ENCODE assay signal across 8 cellular contexts in genomic region chr4:154549894-154550790, GRCh38. TPM values are rescaled to one million over a fixed set of nuclear protein-coding genes. Genes with fewer than 3 reads are reported as not detected.
DNase-seq lines count a peak whose midpoint lies in the region; ATAC-seq and TF ChIP-seq lines count a peak whose summit lies in the region.

TSS of gene PLRG1 (minus strand) at chr4:154550400. CDS start at chr4:154550308, 92 bp downstream.

- ATAC-seq in HG03432 (IDR thresholded peaks at IDR 0.05; ENCODE audit: unreplicated experiment), result peak; percentile 99

- DNase-seq in AML-193 (lab: John Stamatoyannopoulos, UW) (peak; percentile 86 to 90), NCI-H510A (lab: John Stamatoyannopoulos, UW) (peak; percentile 83), cerebellum (ENCODE audit: low spot score) (peak; percentile 96), islet precursor cell (peak; percentile 98)
- peak; percentile 95 for DNase-seq in activated CD4-positive, alpha-beta T cell treated with anti-CD3 and anti-CD28 coated beads for 1 hour
- peak; percentile 90 to 93 (median 92) for DNase-seq in stimulated activated CD4-positive, alpha-beta T cell treated with anti-CD3 and anti-CD28 coated beads, Interleukin-12 subunit alpha, Interleukin-12 subunit beta, amount 100 ng/mL, for 48 hours (ENCODE audit: low read depth in 2 of 3, low spot score in 1 of 3)

- TF ChIP-seq POLR2A in GM19099 (IDR thresholded peaks at IDR 0.05; ENCODE audit: extremely low read depth, insufficient read length, low read depth), result peak; percentile 87

RNA-seq across cellular contexts. Expression of gene PLRG1, which starts in this region (rescaled TPM):
- total RNA-seq in cerebellum, result 76.1 TPM

Comparison
In these comparisons a context has a peak if more than half of its experiments do, and no peak if none do; other contexts are left out.
1. Peak in every context shown above with its lines: DNase-seq and ATAC-seq.